8 cellular contexts compared by ENCODE assay signal in genomic region chr5:36744678-36745659, GRCh38.
DNase-seq lines count a peak whose midpoint lies in the region; TF ChIP-seq lines count a peak whose summit lies in the region.

No MANE protein-coding gene starts in this region.

- no peaks in the 10 kb centered on the region for H3K36me3 ChIP-seq in iPS-15b (ENCODE audit: control insufficient read depth, insufficient read depth, low read length)

- peak; percentile 75 for TF ChIP-seq CTCF in retinal pigment epithelial cell (conservative IDR thresholded peaks at IDR 0.05; ENCODE audit: low read depth, low read length)

- peak overlapping the region; percentile 77 for H3K9ac ChIP-seq in iPS-15b (ENCODE audit: low read depth, low read length)

- CTCF ChIA-PET in HEK293T (lab: Yijun Ruan, JAX) = interaction anchor here (0.7 to 1.3 kb wide), 6 partner anchors 10 to 128 kb away, joined by 3 to 5 read pairs (median 3); no protein-coding TSS in a partner anchor

- no peaks in the 10 kb centered on the region for H3K9me3 ChIP-seq in iPS-15b (ENCODE audit: control insufficient read depth, insufficient read depth, low read length)

- peaks cover 29% of the 10 kb centered on the region for H3K27me3 ChIP-seq in iPS-15b (ENCODE audit: control insufficient read depth, insufficient read depth, low read length)

- in situ Hi-C loops in T47D (cut with HindIII; ENCODE audit: low pct_unique_long_range_greater_than_20kb, low sequenced_read_pairs) = no loop called here

- H3K4me1 ChIP-seq in iPS-15b (ENCODE audit: control insufficient read depth, insufficient read depth, low read length) = peaks cover 11% of the 10 kb centered on the region

- peak overlapping the region; percentile 77 for H3K4me3 ChIP-seq in iPS-15b (ENCODE audit: low read depth, low read length)
- peak overlapping the region; percentile 72 for H3K4me3 ChIP-seq in retinal pigment epithelial cell (ENCODE audit: low read length)

- DNase-seq in stimulated activated CD4-positive, alpha-beta T cell treated with anti-CD3 and anti-CD28 coated beads, Interleukin-15, amount 100 ng/mL, for 24 hours = peak; percentile 51
- DNase-seq in stimulated activated CD4-positive, alpha-beta T cell treated with anti-CD3 and anti-CD28 coated beads, Interleukin-12 subunit alpha, Interleukin-12 subunit beta, amount 100 ng/mL, for 4 hours = no peak
- DNase-seq in HEK293T (ENCODE audit: extremely low spot score) (peak; percentile 85), M059J (ENCODE audit: low read depth) (peak; percentile 85), SHP77 treated with DMSO at 0.1 percent for 48 hours (lab: John Stamatoyannopoulos, UW) (peak; percentile 82), T47D (ENCODE audit: low read depth in 1 of 2, low spot score in 1 of 2) (peak; percentile 94 to 97), retinal pigment epithelial cell (ENCODE audit: low read depth) (peak; percentile 30)

- POLR2A ChIA-PET in HEK293T (lab: Yijun Ruan, JAX) = interaction anchor here (0.9 to 4.8 kb wide), 7 partner anchors 10 to 200 kb away, joined by 3 to 35 read pairs (median 3); partner anchors contain the start of gene NIPBL

TF ChIP-seq in HEK293T, 16 proteins besides CTCF, POLR2A, EP300 and RAD21:
- no peak for TF ChIP-seq FOXK2 (IDR thresholded peaks at IDR 0.05)
- peak; percentile 55 for TF ChIP-seq L3MBTL2 (conservative IDR thresholded peaks at IDR 0.05)
- no peak for TF ChIP-seq SP1 (IDR thresholded peaks at IDR 0.05)
- TF ChIP-seq PKNOX1 (IDR thresholded peaks at IDR 0.05) = no peak
- no peak for TF ChIP-seq TARDBP (IDR thresholded peaks at IDR 0.05)
- TF ChIP-seq BHLHE40 (IDR thresholded peaks at IDR 0.05; ENCODE audit: borderline replicate concordance) = no peak
TF ChIP-seq in HEK293T: peak in this region for 1.
